In the genomic region with DNA sequence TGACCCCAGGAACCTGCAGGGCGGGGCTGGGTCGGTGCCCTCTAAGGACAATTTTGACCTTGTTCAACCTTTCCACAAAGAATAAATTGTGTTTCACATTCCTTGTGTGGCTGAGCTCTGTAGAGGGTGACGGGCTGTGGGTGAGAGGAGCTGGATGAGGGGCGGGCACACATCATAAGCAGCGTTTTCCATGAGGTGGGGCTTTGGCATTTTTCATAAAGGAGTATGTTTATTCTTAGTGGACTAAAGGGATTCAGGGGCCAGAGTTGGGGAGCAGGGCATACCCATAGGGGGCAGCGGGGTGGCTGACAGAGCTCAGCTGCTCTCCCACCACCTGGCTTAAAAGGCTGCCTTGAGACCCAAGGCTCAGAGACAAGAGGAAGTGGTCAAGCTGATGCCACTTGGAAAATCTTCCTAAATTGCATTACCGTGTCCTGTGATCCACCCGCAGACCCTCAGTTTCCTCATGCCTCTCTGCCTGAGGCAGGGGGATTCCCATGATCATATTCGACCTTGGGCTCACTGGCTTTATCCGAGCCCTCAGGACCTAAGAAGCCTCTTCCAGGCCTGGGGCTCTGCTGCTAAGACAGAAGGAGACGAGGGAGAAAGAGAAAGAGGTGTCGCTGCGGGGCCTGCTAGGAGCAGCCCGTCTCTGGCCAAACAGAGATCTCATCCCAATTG, we compare ENCODE assay signal across 8 cellular contexts. TPM values are rescaled to one million over a fixed set of nuclear protein-coding genes. Genes with fewer than 3 reads are reported as not detected.
DNase-seq lines count a peak whose midpoint lies in the region; ATAC-seq and TF ChIP-seq lines count a peak whose summit lies in the region.

No MANE protein-coding gene starts in this region.

- H3K27me3 ChIP-seq in heart right ventricle (no peaks in the 10 kb centered on the region), mesendoderm (ENCODE audit: insufficient read depth, low read length, poor library complexity) (no peaks in the 10 kb centered on the region)

- no peak overlapping the region for H2AK5ac ChIP-seq in mesendoderm (ENCODE audit: low read length)

- H2BK120ac ChIP-seq in mesendoderm (ENCODE audit: low read depth, low read length): no peak overlapping the region

- peak overlapping the region; percentile 9 for H3K9ac ChIP-seq in mesendoderm (ENCODE audit: low read length)

- H2BK15ac ChIP-seq in mesendoderm (replicated peaks; ENCODE audit: low read depth): no peak overlapping the region

- peaks cover 1% of the 10 kb centered on the region for H3K79me1 ChIP-seq in mesendoderm (ENCODE audit: low read length)

- WGBS in heart right ventricle, 2 donors: 43 to 55% methylated on average over 14 of the region's 14 CpGs
- WGBS in mesendoderm (ENCODE audit: extremely low coverage, insufficient coverage, low lambda C conversion rate): no CpG with 5 or more reads among the region's 14 CpGs
- WGBS in urinary bladder: 24% methylated on average over 14 of the region's 14 CpGs

- H3K4me3 ChIP-seq in heart right ventricle (peak overlapping the region in 3 of 10 donors; percentile 1 to 8 (median 7)), coronary artery (peak overlapping the region; percentile 49), mesendoderm (ENCODE audit: low read length) (no peak overlapping the region), urinary bladder (ENCODE audit: low read depth, low read length) (no peak overlapping the region)

- no peak overlapping the region for H3K18ac ChIP-seq in mesendoderm (ENCODE audit: low read length)

- H3K27ac ChIP-seq in heart right ventricle (peak overlapping the region in 9 of 10 donors; percentile 55 to 92 (median 79)), coronary artery (peak overlapping the region; percentile 90 to 94), mesendoderm (ENCODE audit: low read depth, low read length) (peak overlapping the region; percentile 37), urinary bladder (ENCODE audit: low read depth) (peak overlapping the region; percentile 57)

- peak overlapping the region; percentile 17 for H3K56ac ChIP-seq in mesendoderm (ENCODE audit: low read length)

- H3K4me2 ChIP-seq in mesendoderm (ENCODE audit: low read length): no peak overlapping the region

- H4K8ac ChIP-seq in mesendoderm (ENCODE audit: low read depth, low read length): no peak overlapping the region

- DNase-seq in heart right ventricle (no peak), left ventricle myocardium superior (no peak), coronary artery (ENCODE audit: low spot score) (no peak), mesendoderm (no peak)

- H3K4me1 ChIP-seq in heart right ventricle (peaks cover 19 to 73% (median 61%) of the 10 kb centered on the region in 9 donors), mesendoderm (ENCODE audit: control insufficient read depth, low read depth, low read length) (peaks cover 2% of the 10 kb centered on the region), urinary bladder (ENCODE audit: insufficient read depth) (no peaks in the 10 kb centered on the region)

- TF ChIP-seq CTCF in heart right ventricle (IDR thresholded peaks at IDR 0.05) (no peak), coronary artery (IDR thresholded peaks at IDR 0.05) (no peak)

- intact Hi-C loops in heart right ventricle (cut with DNase I) (no loop called here), left ventricle myocardium superior (cut with micrococcal nuclease) (no loop called here)

- no peak overlapping the region for H2BK5ac ChIP-seq in mesendoderm (ENCODE audit: low read length)

- no peaks in the 10 kb centered on the region for H3K9me3 ChIP-seq in heart right ventricle

- no peak overlapping the region for H3K4ac ChIP-seq in mesendoderm (ENCODE audit: low read depth, low read length)

- H3K79me2 ChIP-seq in mesendoderm (ENCODE audit: control insufficient read depth, insufficient read depth, low read length): no peaks in the 10 kb centered on the region

- no peak overlapping the region for H4K5ac ChIP-seq in mesendoderm (ENCODE audit: low read length)

- peaks cover 0 to 44% (median 29%) of the 10 kb centered on the region in 9 donors for H3K36me3 ChIP-seq in heart right ventricle
- H3K36me3 ChIP-seq in mesendoderm (ENCODE audit: control insufficient read depth, insufficient read depth, low read length): peaks cover 18% of the 10 kb centered on the region
- peaks cover 8% of the 10 kb centered on the region for H3K36me3 ChIP-seq in urinary bladder (ENCODE audit: insufficient read depth)

- no peak for ATAC-seq in heart right ventricle
- ATAC-seq in left ventricle myocardium superior: no peak
- no peak for ATAC-seq in activated CD4-positive, CD25-positive, alpha-beta regulatory T cell treated with anti-CD3 and anti-CD28 coated beads, Interleukin-2, amount 50 U/mL, for 24 hours
- no peak for ATAC-seq in HG02623 (IDR thresholded peaks at IDR 0.05; ENCODE audit: unreplicated experiment)
- ATAC-seq in GM19467 (IDR thresholded peaks at IDR 0.05; ENCODE audit: unreplicated experiment): no peak

- H3K23ac ChIP-seq in mesendoderm (ENCODE audit: low read length): no peak overlapping the region

RNA-seq across cellular contexts. Expression of gene MMP14, which starts 11.4 kb away (rescaled TPM):
- 10 to 100 TPM; 13.6 to 43.3 (median 20.2) TPM for total RNA-seq in heart right ventricle
- 10 to 100 TPM; 24.8 to 27.4 TPM for polyA plus RNA-seq in heart right ventricle
- 19.9 TPM for total RNA-seq in left ventricle myocardium superior
- polyA plus RNA-seq in mesendoderm (2013, experiment 1 of 2): 188 TPM
- polyA plus RNA-seq in mesendoderm (2013, experiment 2 of 2): 174 TPM
- 120 TPM for total RNA-seq in urinary bladder
- 189 TPM for polyA plus RNA-seq in urinary bladder

RNA-seq across cellular contexts. Expression of gene MRPL52, which starts 18.1 kb away (rescaled TPM):
- 100 to 1,000 TPM in 7 of 10 donors, 10 to 100 TPM in 3; 90.1 to 117 (median 106) TPM for total RNA-seq in heart right ventricle
- 100 to 1,000 TPM; 136 to 300 TPM for polyA plus RNA-seq in heart right ventricle
- 113 TPM for total RNA-seq in left ventricle myocardium superior
- 355 TPM for polyA plus RNA-seq in mesendoderm (2013, experiment 1 of 2)
- 362 TPM for polyA plus RNA-seq in mesendoderm (2013, experiment 2 of 2)
- total RNA-seq in urinary bladder: 21.5 TPM
- polyA plus RNA-seq in urinary bladder: 77.0 TPM

RNA-seq across cellular contexts. Expression of gene LRP10, which starts 23.7 kb away (rescaled TPM):
- 100 to 1,000 TPM in 1 of 10 donors, 10 to 100 TPM in 9; 39.3 to 101 (median 50.9) TPM for total RNA-seq in heart right ventricle
- polyA plus RNA-seq in heart right ventricle: 10 to 100 TPM; 10.3 to 38.4 TPM
- total RNA-seq in left ventricle myocardium superior: 61.9 TPM
- polyA plus RNA-seq in mesendoderm (2013, experiment 1 of 2): 11.7 TPM
- polyA plus RNA-seq in mesendoderm (2013, experiment 2 of 2): 11.5 TPM
- total RNA-seq in urinary bladder: 22.1 TPM
- polyA plus RNA-seq in urinary bladder: 195 TPM

RNA-seq across cellular contexts. Expression of gene SLC7A7, which starts 32.6 kb away (rescaled TPM):
- total RNA-seq in heart right ventricle (10 to 100 TPM in 1 of 10 donors, 1 to 10 TPM in 9; 1.1 to 16.1 (median 2.8) TPM), left ventricle myocardium superior (4.7 TPM), urinary bladder (9.3 TPM)
- polyA plus RNA-seq in heart right ventricle (1 to 10 TPM; 2.3 to 3.7 TPM), urinary bladder (12.8 TPM)
- polyA plus RNA-seq in mesendoderm (2013, experiment 1 of 2): 8.9 TPM
- polyA plus RNA-seq in mesendoderm (2013, experiment 2 of 2): 8.0 TPM

RNA-seq across cellular contexts. Expression of gene REM2, which starts 35.2 kb away (rescaled TPM):
- total RNA-seq in heart right ventricle (under 1 TPM in 4 of 10 donors, not detected in 6; 0.14 to 0.25 (median 0.18) TPM), left ventricle myocardium superior (not detected), urinary bladder (0.16 TPM)
- polyA plus RNA-seq in heart right ventricle (under 1 TPM; 0.07 to 0.22 TPM), urinary bladder (0.38 TPM)
- 1.1 TPM for polyA plus RNA-seq in mesendoderm (2013, experiment 1 of 2)
- 1.2 TPM for polyA plus RNA-seq in mesendoderm (2013, experiment 2 of 2)

Comparison
In these comparisons a context has a peak if more than half of its experiments do, and no peak if none do; other contexts are left out.
1. H3K27ac ChIP-seq: peak in every context shown above with its lines; median percentile 92 in coronary artery; 79 in heart right ventricle; 57 in urinary bladder; 37 in mesendoderm.